ENCODE assay signal across 2 cellular contexts in genomic region chr19:45464274-45464673, GRCh38.
A peak's percentile ranks its signal among the peaks of the same experiment; 100 is the strongest.
TF ChIP-seq lines count a peak whose summit lies in the region.

No MANE protein-coding gene starts in this region.

TF ChIP-seq in HEK293, 187 proteins besides CTCF, POLR2A, EP300 and RAD21:
- TF ChIP-seq ZNF580 (tag by site-specific recombination; IDR thresholded peaks at IDR 0.05) (0 out of 2 replicates have a peak, but pooled peaks have one; percentile 32), ZNF404 (tag by site-specific recombination; IDR thresholded peaks at IDR 0.05) (no peak), ZNF768 (tag by site-specific recombination; IDR thresholded peaks at IDR 0.05) (peak; percentile 91), ZNF19 (tag by site-specific recombination; IDR thresholded peaks at IDR 0.05; ENCODE audit: low read depth) (no peak)

TF ChIP-seq in H1, 55 proteins besides CTCF, POLR2A, EP300 and RAD21:
- no peak for TF ChIP-seq RXRA (IDR thresholded peaks at IDR 0.05; ENCODE audit: insufficient read depth, low read depth, low read length)
- TF ChIP-seq KDM1A (IDR thresholded peaks at IDR 0.05; ENCODE audit: borderline replicate concordance, low read length), result peak; percentile 58; the same call in 1 of the 2 replicates
- TF ChIP-seq MAX (IDR thresholded peaks at IDR 0.05), result no peak
TF ChIP-seq in H1: peak in this region for 1.
